13 cellular contexts compared by ENCODE assay signal in the genomic region with DNA sequence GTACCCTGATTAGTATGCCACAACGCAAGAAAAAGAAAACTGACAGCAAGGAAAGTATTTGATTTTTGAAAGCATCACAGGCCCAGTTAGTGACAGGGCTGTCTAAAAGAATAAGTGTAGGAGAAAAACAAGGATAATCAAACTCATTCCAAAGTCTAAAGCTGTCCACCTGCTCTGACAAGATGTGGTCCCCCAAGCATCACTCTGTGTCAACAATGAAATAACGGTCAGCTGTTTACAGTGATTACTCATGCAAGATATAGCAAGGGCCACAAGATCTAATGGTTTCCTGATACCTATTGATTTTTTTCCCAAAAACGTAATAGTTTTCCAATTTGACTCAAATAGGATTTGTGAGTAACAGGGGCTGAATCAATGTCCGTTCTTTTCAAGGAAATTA. TPM values are rescaled to one million over a fixed set of nuclear protein-coding genes. Genes with fewer than 3 reads are reported as not detected.
DNase-seq lines count a peak whose midpoint lies in the region; FAIRE-seq and TF ChIP-seq lines count a peak whose summit lies in the region.
"Not testable (repeated sequence)": the region's sequence is repeated elsewhere in the genome, so short reads cannot be mapped to it uniquely, and the experiment has no call there.
"Had no signal": no experiment of that assay in that cellular context is flagged by ENCODE, and none has a peak within 500 bp of the region (broad histone marks: within the 10 kb centered on the region; RNA-seq: fewer than 3 reads in every experiment).

No MANE protein-coding gene starts in this region.

- not testable (repeated sequence) for H3K36me3 ChIP-seq in astrocyte (ENCODE audit: insufficient read depth, low read length); endothelial cell of umbilical vein (ENCODE audit: control insufficient read depth in 2 of 2, extremely low read depth in 1 of 2, insufficient read depth in 2 of 2, low read length in 2 of 2)

- H3K27ac ChIP-seq in astrocyte (ENCODE audit: low read depth, low read length); endothelial cell of umbilical vein (ENCODE audit: insufficient read depth, low read depth, low read length): not testable (repeated sequence)

- intact Hi-C loops in endothelial cell of umbilical vein (cut with micrococcal nuclease): not testable (repeated sequence)

- not testable (repeated sequence) for BruUV-seq in endothelial cell of umbilical vein (replicated peaks; lab: Mats Ljungman, UMichigan)

- not testable (repeated sequence) for H3K9me3 ChIP-seq in astrocyte (ENCODE audit: insufficient read depth, low read depth, low read length); endothelial cell of umbilical vein (replicated peaks; ENCODE audit: control insufficient read depth, insufficient read depth, low read length)

- H3K4me1 Mint-ChIP-seq in astrocyte (ENCODE audit: low read depth, unreplicated experiment): not testable (repeated sequence)

- not testable (repeated sequence) for H2AFZ ChIP-seq in astrocyte (ENCODE audit: low read depth, low read length); endothelial cell of umbilical vein (ENCODE audit: low read depth, low read length)

- not testable (repeated sequence) for H3K79me2 ChIP-seq in astrocyte (ENCODE audit: insufficient read depth, low read length); endothelial cell of umbilical vein (ENCODE audit: control insufficient read depth, insufficient read depth, low read length)

- H3K27me3 Mint-ChIP-seq in astrocyte (ENCODE audit: low read depth, unreplicated experiment): not testable (repeated sequence)

- not testable (repeated sequence) for H3K36me3 Mint-ChIP-seq in astrocyte (ENCODE audit: low read depth, unreplicated experiment)

- H3K9me3 Mint-ChIP-seq in astrocyte (ENCODE audit: unreplicated experiment): not testable (repeated sequence)

- CTCF ChIA-PET in endothelial cell of umbilical vein (lab: Charles Lee): not testable (repeated sequence)

- H4K20me1 ChIP-seq in astrocyte (ENCODE audit: insufficient read depth, low read length); endothelial cell of umbilical vein (replicated peaks; ENCODE audit: control insufficient read depth, extremely low read depth, insufficient read depth, low read length): not testable (repeated sequence)

- POLR2A ChIA-PET in endothelial cell of umbilical vein (lab: Charles Lee): not testable (repeated sequence)

- dilution Hi-C loops in endothelial cell of umbilical vein (cut with MboI; ENCODE audit: extremely low pct_ligation_motif_present, low sequenced_read_pairs): not testable (repeated sequence)

- not testable (repeated sequence) for H3K4me3 Mint-ChIP-seq in astrocyte (ENCODE audit: unreplicated experiment)

- not testable (repeated sequence) for TF ChIP-seq CTCF in astrocyte (IDR thresholded peaks at IDR 0.05; ENCODE audit: insufficient read depth, low read depth, low read length); endothelial cell of umbilical vein (IDR thresholded peaks at IDR 0.05; ENCODE audit: extremely low read depth in 1 of 2, insufficient read depth in 1 of 2, low read depth in 1 of 2, low read length in 2 of 2)

- DNase-seq in CD1c-positive myeloid dendritic cell (ENCODE audit: extremely low spot score): peak; percentile 0
- peak; percentile 0 for DNase-seq in M059J (ENCODE audit: low read depth)
- DNase-seq in astrocyte (ENCODE audit: low read depth): peak; percentile 0
- DNase-seq in endothelial cell of umbilical vein (ENCODE audit: low read depth, low spot score): peak; percentile 0
- DNase-seq in kidney tubule cell (ENCODE audit: low spot score): peak; percentile 0
- peak; percentile 5 for DNase-seq in myocyte (ENCODE audit: low read depth)

- not testable (repeated sequence) for TF ChIP-seq POLR2A in endothelial cell of umbilical vein (IDR thresholded peaks at IDR 0.05; ENCODE audit: low read depth, low read length)

- H3K4me3 ChIP-seq in astrocyte (ENCODE audit: insufficient read depth, low read depth, low read length); endothelial cell of umbilical vein (replicated peaks in 1 of 3; ENCODE audit: insufficient read depth in 1 of 3, low read depth in 1 of 3, low read length in 3 of 3): not testable (repeated sequence)

- not testable (repeated sequence) for H3K9me1 ChIP-seq in endothelial cell of umbilical vein (replicated peaks; ENCODE audit: control insufficient read depth, extremely low read depth, insufficient read depth, low read length)

- not testable (repeated sequence) for FAIRE-seq in astrocyte (lab: Jason Lieb, UNC); endothelial cell of umbilical vein (lab: Jason Lieb, UNC)

- not testable (repeated sequence) for H3K9ac ChIP-seq in astrocyte (ENCODE audit: low read length); endothelial cell of umbilical vein (replicated peaks; ENCODE audit: extremely low read depth, insufficient read depth, low read length)

- not testable (repeated sequence) for H3K4me2 ChIP-seq in astrocyte (ENCODE audit: low read length); endothelial cell of umbilical vein (ENCODE audit: insufficient read depth, low read length)

- H3K27ac Mint-ChIP-seq in astrocyte (ENCODE audit: unreplicated experiment): not testable (repeated sequence)

- not testable (repeated sequence) for H3K4me1 ChIP-seq in astrocyte (ENCODE audit: insufficient read depth, low read length); endothelial cell of umbilical vein (ENCODE audit: control insufficient read depth, extremely low read depth, insufficient read depth, low read length)

- not testable (repeated sequence) for H3K27me3 ChIP-seq in astrocyte (ENCODE audit: insufficient read depth, low read length); endothelial cell of umbilical vein (ENCODE audit: control insufficient read depth in 2 of 2, insufficient read depth in 2 of 2, low read length in 2 of 2)

RNA-seq across cellular contexts. Expression of a gene that starts 14.1 kb away (rescaled TPM):
- total RNA-seq in M059J (2014; rRNA removed; shearing (Covaris generic)): 3.6 and 3.9 TPM in 2 replicates
- total RNA-seq in astrocyte (9.5 and 10.9 TPM in 2 replicates), endothelial cell of umbilical vein (7.3 and 10.5 TPM in 2 replicates), myocyte (9.5 and 17.6 TPM in 2 replicates)
- polyA plus RNA-seq in endothelial cell of umbilical vein: 19.0 and 20.4 TPM in 2 replicates
- polyA plus RNA-seq in endothelial cell of umbilical vein (2011; cell fraction: cytosol; rRNA removed): 4.6 and 32.6 TPM in 2 replicates
- 40.5 and 53.3 TPM in 2 replicates for polyA plus RNA-seq in endothelial cell of umbilical vein (2011; cell fraction: nucleus; rRNA removed)
- polyA plus RNA-seq in endothelial cell of umbilical vein (2012): 5.0 and 8.0 TPM in 2 replicates
- 4.2 and 6.2 TPM in 2 replicates for polyA minus RNA-seq in endothelial cell of umbilical vein
- polyA minus RNA-seq in endothelial cell of umbilical vein (2011; cell fraction: cytosol; rRNA and poly(A)+ RNA removed): 0.41 TPM
- 23.8 and 48.6 TPM in 2 replicates for polyA minus RNA-seq in endothelial cell of umbilical vein (2011; cell fraction: nucleus; rRNA and poly(A)+ RNA removed)
- 16.9 TPM for polyA plus RNA-seq in myocyte (2012)

RNA-seq across cellular contexts. Expression of a gene that starts 46.5 kb away (rescaled TPM):
- not detected in 2 replicates for total RNA-seq in M059J (2014; rRNA removed; shearing (Covaris generic))
- total RNA-seq in astrocyte (0.18 TPM in 1 of 2 replicates, not detected in the other), endothelial cell of umbilical vein (0.35 TPM in 1 of 2 replicates, not detected in the other), myocyte (0.05 TPM in 1 of 2 replicates, not detected in the other)
- polyA plus RNA-seq in endothelial cell of umbilical vein: 0.05 TPM in 1 of 2 replicates, not detected in the other
- polyA plus RNA-seq in endothelial cell of umbilical vein (2011; cell fraction: cytosol; rRNA removed): not detected in 2 replicates
- 0.14 and 0.15 TPM in 2 replicates for polyA plus RNA-seq in endothelial cell of umbilical vein (2011; cell fraction: nucleus; rRNA removed)
- polyA plus RNA-seq in endothelial cell of umbilical vein (2012): not detected in 2 replicates
- not detected in 2 replicates for polyA minus RNA-seq in endothelial cell of umbilical vein
- polyA minus RNA-seq in endothelial cell of umbilical vein (2011; cell fraction: cytosol; rRNA and poly(A)+ RNA removed): not detected
- polyA minus RNA-seq in endothelial cell of umbilical vein (2011; cell fraction: nucleus; rRNA and poly(A)+ RNA removed): not detected in 2 replicates
- polyA plus RNA-seq in myocyte (2012): 0.08 TPM
- total RNA-seq: Caco-2; CD4-positive, CD25-positive, alpha-beta regulatory T cell; CD8-positive, alpha-beta T cell; GM12878; H7 had no signal
- polyA plus RNA-seq: CD4-positive, CD25-positive, alpha-beta regulatory T cell; GM23248; H1 had no signal
